Comparison of ENCODE assay signal across 1 cellular context in the genomic region with DNA sequence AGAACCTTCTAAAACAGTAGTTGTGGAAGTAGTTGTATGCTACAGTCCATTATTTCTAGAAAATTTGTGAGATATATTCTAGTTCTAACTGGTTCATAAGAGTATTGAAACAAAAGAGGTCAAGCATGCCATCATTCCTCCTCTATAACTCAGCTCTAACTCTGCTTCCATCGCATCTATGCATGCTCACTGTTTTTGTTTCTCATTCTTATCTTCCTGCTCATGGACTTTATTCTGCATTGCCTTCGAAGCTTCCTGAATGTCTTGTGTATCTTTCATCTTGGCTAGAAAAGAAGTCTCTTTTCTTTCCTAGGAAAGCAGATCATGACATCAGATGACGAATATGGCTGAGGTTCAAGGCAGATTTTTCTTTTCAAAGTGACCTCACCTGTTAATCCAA.
TF ChIP-seq lines count a peak whose summit lies in the region.

No MANE protein-coding gene starts in this region.

TF ChIP-seq in IMR-90, 13 proteins besides CTCF, POLR2A, EP300 and RAD21:
- 0 out of 2 replicates have a peak, but pooled peaks have one; percentile 11 for TF ChIP-seq FOS (IDR thresholded peaks at IDR 0.05; ENCODE audit: low read depth, low read length)
- no peak for TF ChIP-seq MAFK (IDR thresholded peaks at IDR 0.05; ENCODE audit: low read depth, low read length)
TF ChIP-seq in IMR-90: peak in this region for 1.
